ENCODE assay signal across 8 cellular contexts in genomic region chr11:35418282-35418846, GRCh38. TPM values are rescaled to one million over a fixed set of nuclear protein-coding genes. Genes with fewer than 3 reads are reported as not detected.
DNase-seq lines count a peak whose midpoint lies in the region; ATAC-seq and TF ChIP-seq lines count a peak whose summit lies in the region.
"Had no signal": no experiment of that assay in that cellular context is flagged by ENCODE, and none has a peak within 500 bp of the region (broad histone marks: within the 10 kb centered on the region; RNA-seq: fewer than 3 reads in every experiment).

No MANE protein-coding gene starts in this region.

- no peak overlapping the region for H3K27ac ChIP-seq in esophagus muscularis mucosa (replicated peaks in 1 of 4)

- in situ Hi-C loops in GM13977 (cut with MboI; ENCODE audit: low pct_unique_long_range_greater_than_20kb, low sequenced_read_pairs, unreplicated experiment): no loop called here

- H3K36me3 ChIP-seq in esophagus muscularis mucosa: no peaks in the 10 kb centered on the region

- no peaks in the 10 kb centered on the region for H3K9me3 ChIP-seq in esophagus muscularis mucosa

- H3K4me1 ChIP-seq in esophagus muscularis mucosa: peaks cover 13 to 27% (median 26%) of the 10 kb centered on the region in 4 donors

- TF ChIP-seq POLR2A in esophagus muscularis mucosa (IDR thresholded peaks at IDR 0.05; ENCODE audit: low read depth): no peak

- H3K27me3 ChIP-seq in esophagus muscularis mucosa: peaks cover 0 to 57% (median 28%) of the 10 kb centered on the region in 4 donors

- TF ChIP-seq EP300 in esophagus muscularis mucosa (IDR thresholded peaks at IDR 0.05): no peak

- WGBS in esophagus muscularis mucosa: 16% methylated on average over 23 of the region's 29 CpGs

- intact Hi-C loops in esophagus muscularis mucosa (cut with DNase I): no loop called here

- TF ChIP-seq CTCF in GM13977 (IDR thresholded peaks at IDR 0.05; ENCODE audit: extremely low read depth, insufficient read depth, missing control alignments) (no peak), esophagus muscularis mucosa (IDR thresholded peaks at IDR 0.05) (no peak), retinal pigment epithelial cell (conservative IDR thresholded peaks at IDR 0.05; ENCODE audit: low read depth, low read length) (no peak)

- H3K4me3 ChIP-seq in esophagus muscularis mucosa: peak overlapping the region; percentile 49 to 63 (median 56)
- H3K4me3 ChIP-seq in retinal pigment epithelial cell (ENCODE audit: low read length): peak overlapping the region; percentile 40

- DNase-seq in GM13977 (ENCODE audit: low spot score) (peak; percentile 19), NCI-H748 treated with DMSO at 0.1 percent for 48 hours (lab: John Stamatoyannopoulos, UW) (peak; percentile 59), esophagus muscularis mucosa (ENCODE audit: extremely low spot score) (no peak), retinal pigment epithelial cell (ENCODE audit: low read depth) (no peak)
- no peak for DNase-seq in central memory CD4-positive, alpha-beta T cell

- ATAC-seq in GM18873 (IDR thresholded peaks at IDR 0.05; ENCODE audit: low FRiP score, unreplicated experiment) (no peak), HG03520 (IDR thresholded peaks at IDR 0.05; ENCODE audit: unreplicated experiment) (no peak)

RNA-seq across cellular contexts. Expression of gene SLC1A2, which starts 1.0 kb away (rescaled TPM):
- under 1 TPM; 0.17 to 0.69 (median 0.37) TPM for total RNA-seq in esophagus muscularis mucosa
- total RNA-seq: T-helper 2 cell treated with Interferon-gamma antibody and Interleukin-4, amounts not matched to agents 100 ng/mL and 5 ng/mL, for 36 hours had no signal

Comparison
In these comparisons a context has a peak if more than half of its experiments do, and no peak if none do; other contexts are left out.
1. DNase-seq: peak in GM13977 (single experiment) and NCI-H748 treated with DMSO at 0.1 percent for 48 hours (single experiment); none in esophagus muscularis mucosa (single experiment), retinal pigment epithelial cell (single experiment) and central memory CD4-positive, alpha-beta T cell (single experiment).